In genomic region chr19:9130965-9131364, GRCh38 we compare ENCODE assay signal across 1 cellular context.
TF ChIP-seq lines count a peak whose summit lies in the region.

No MANE protein-coding gene starts in this region.

TF ChIP-seq in GM12878, 131 proteins besides CTCF, POLR2A, EP300 and RAD21 (continued from another document):
- no peak for TF ChIP-seq SKIL (IDR thresholded peaks at IDR 0.05; ENCODE audit: low read depth, poor library complexity, severe bottlenecking)
- no peak for TF ChIP-seq SUPT20H (IDR thresholded peaks at IDR 0.05; ENCODE audit: borderline replicate concordance, control insufficient read depth, low read depth, low read length)
- no peak for TF ChIP-seq NR2C2 (IDR thresholded peaks at IDR 0.05; ENCODE audit: borderline replicate concordance, control insufficient read depth, insufficient read length, low read depth)
- TF ChIP-seq SMARCA5 (IDR thresholded peaks at IDR 0.05), result no peak
- TF ChIP-seq RUNX3 (IDR thresholded peaks at IDR 0.05; ENCODE audit: low read length), result peak; percentile 58
- TF ChIP-seq CHD1 (IDR thresholded peaks at IDR 0.05; ENCODE audit: low read depth, low read length), result no peak
- no peak for TF ChIP-seq SMAD5 (IDR thresholded peaks at IDR 0.05; ENCODE audit: low read depth)
- no peak for TF ChIP-seq PKNOX1 (IDR thresholded peaks at IDR 0.05)
